8 cellular contexts compared by ENCODE assay signal in genomic region chr12:6723607-6724408, GRCh38.
DNase-seq lines count a peak whose midpoint lies in the region; ATAC-seq and TF ChIP-seq lines count a peak whose summit lies in the region.

A gene with protein sequence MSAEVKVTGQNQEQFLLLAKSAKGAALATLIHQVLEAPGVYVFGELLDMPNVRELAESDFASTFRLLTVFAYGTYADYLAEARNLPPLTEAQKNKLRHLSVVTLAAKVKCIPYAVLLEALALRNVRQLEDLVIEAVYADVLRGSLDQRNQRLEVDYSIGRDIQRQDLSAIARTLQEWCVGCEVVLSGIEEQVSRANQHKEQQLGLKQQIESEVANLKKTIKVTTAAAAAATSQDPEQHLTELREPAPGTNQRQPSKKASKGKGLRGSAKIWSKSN (plus strand): TSS chr12:6724046. CDS start chr12:6724657, 611 bp downstream.

- DNase-seq in AG09319 (ENCODE audit: extremely low read depth, low read depth): peak; percentile 91
- peak; percentile 99 for DNase-seq in NCI-H446 treated with DMSO at 0.1 percent for 48 hours (lab: John Stamatoyannopoulos, UW)
- peak; percentile 99 for DNase-seq in cerebellar cortex (ENCODE audit: low spot score)
- DNase-seq in iris pigment epithelial cell (ENCODE audit: low read depth): peak; percentile 99
- peak; percentile 93 to 99 for DNase-seq in stimulated activated CD4-positive, alpha-beta T cell treated with anti-CD3 and anti-CD28 coated beads, Interleukin-12 subunit alpha, Interleukin-12 subunit beta, amount 100 ng/mL, for 24 hours (ENCODE audit: low read depth in 2 of 2)

- ATAC-seq in GM19035 (IDR thresholded peaks at IDR 0.05; ENCODE audit: unreplicated experiment): peak; percentile 96
- peak; percentile 91 for ATAC-seq in HG03354 (IDR thresholded peaks at IDR 0.05; ENCODE audit: poor library complexity, severe bottlenecking, unreplicated experiment)
- peak; percentile 98 for ATAC-seq in activated CD4-positive, CD25-positive, alpha-beta regulatory T cell treated with anti-CD3 and anti-CD28 coated beads, Interleukin-2, amount 50 U/mL, for 24 hours

- TF ChIP-seq CTCF in AG09319 (IDR thresholded peaks at IDR 0.05; ENCODE audit: low read depth, low read length): no peak

Comparison
In these comparisons a context has a peak if more than half of its experiments do, and no peak if none do; other contexts are left out.
1. Peak in every context shown above with its lines: DNase-seq and ATAC-seq.